Comparison of ENCODE assay signal across 8 cellular contexts in the genomic region with DNA sequence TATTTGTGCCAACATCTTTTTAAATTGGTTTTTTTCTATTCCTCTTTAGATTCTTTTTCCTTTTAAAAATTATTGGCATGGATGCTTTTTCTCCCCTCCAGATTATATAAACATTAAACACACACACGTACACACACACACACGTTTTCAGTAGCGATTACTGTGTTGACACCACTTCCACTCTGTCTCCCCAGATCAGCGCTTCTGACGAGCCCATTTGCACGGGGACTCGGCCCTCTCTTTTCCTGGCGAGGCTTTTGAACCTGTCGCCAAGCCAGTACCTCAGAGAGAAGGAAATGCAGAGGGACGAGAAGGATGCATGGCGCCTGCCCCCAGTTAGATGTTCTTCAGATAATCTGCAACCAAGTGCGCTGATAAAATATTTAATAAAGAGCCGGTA. TPM values are rescaled to one million over a fixed set of nuclear protein-coding genes. Genes with fewer than 3 reads are reported as not detected.
A peak's percentile ranks its signal among the peaks of the same experiment; 100 is the strongest.
DNase-seq lines count a peak whose midpoint lies in the region; ATAC-seq and TF ChIP-seq lines count a peak whose summit lies in the region.

No MANE protein-coding gene starts in this region.

- H3K36me3 Mint-ChIP-seq in activated CD8-positive, alpha-beta T cell treated with anti-CD3 and anti-CD28 coated beads for 36 hours (ENCODE audit: low read depth) = peaks cover 7% of the 10 kb centered on the region

- no peaks in the 10 kb centered on the region for H3K9me3 Mint-ChIP-seq in activated CD8-positive, alpha-beta T cell treated with anti-CD3 and anti-CD28 coated beads for 36 hours

- peaks cover 43% of the 10 kb centered on the region for H3K4me1 Mint-ChIP-seq in activated CD8-positive, alpha-beta T cell treated with anti-CD3 and anti-CD28 coated beads for 36 hours (ENCODE audit: low read depth)

- H3K9me3 ChIP-seq in iPS-20b (ENCODE audit: insufficient read depth, low read depth, low read length) (peaks cover 3% of the 10 kb centered on the region; the same call in 1 of the 2 replicates), tibial nerve (no peaks in the 10 kb centered on the region), uterus (no peaks in the 10 kb centered on the region)

- no peak for TF ChIP-seq EP300 in tibial nerve (IDR thresholded peaks at IDR 0.05)

- H3K4me3 ChIP-seq in GM12865 (ENCODE audit: low read depth, low read length) (peak overlapping the region; percentile 44), iPS-20b (ENCODE audit: low read length) (peak overlapping the region; percentile 57; the same call in 1 of the 2 replicates), tibial nerve (peak overlapping the region; percentile 25 to 52 (median 47)), uterus (peak overlapping the region in 1 of 2 donors; percentile 38)

- no peak for TF ChIP-seq POLR2A in tibial nerve (IDR thresholded peaks at IDR 0.05)
- no peak for TF ChIP-seq POLR2A in uterus (IDR thresholded peaks at IDR 0.05)

- no peak overlapping the region for H3K27ac Mint-ChIP-seq in activated CD8-positive, alpha-beta T cell treated with anti-CD3 and anti-CD28 coated beads for 36 hours

- ATAC-seq in HG03196 (IDR thresholded peaks at IDR 0.05; ENCODE audit: unreplicated experiment) = peak; percentile 28
- ATAC-seq in activated CD8-positive, alpha-beta T cell treated with anti-CD3 and anti-CD28 coated beads for 36 hours = peak; percentile 32

- no peak overlapping the region for H3K9ac ChIP-seq in iPS-20b (ENCODE audit: low read depth, low read length)

- H3K27me3 ChIP-seq in iPS-20b (ENCODE audit: insufficient read depth, low read length) (peaks cover 90% of the 10 kb centered on the region), tibial nerve (peaks cover 2 to 64% of the 10 kb centered on the region in 2 donors), uterus (peaks cover 13 to 47% of the 10 kb centered on the region in 2 donors)

- WGBS in tibial nerve, 2 donors = 10 to 14% methylated on average over 13 of the region's 13 CpGs

- H3K27ac ChIP-seq in 22Rv1 (peak overlapping the region; percentile 56), iPS-20b (ENCODE audit: low read length) (no peak overlapping the region), tibial nerve (no peak overlapping the region), uterus (no peak overlapping the region)

- H3K36me3 ChIP-seq in iPS-20b (ENCODE audit: insufficient read depth, low read depth, low read length) (0 out of 2 replicates have a peak, but pooled peaks cover 5% of the 10 kb centered on the region), tibial nerve (peaks cover 0 to 8% (median 0%) of the 10 kb centered on the region in 3 donors), uterus (no peaks in the 10 kb centered on the region)

- H3K27me3 Mint-ChIP-seq in activated CD8-positive, alpha-beta T cell treated with anti-CD3 and anti-CD28 coated beads for 36 hours = peaks cover 48% of the 10 kb centered on the region

- peak overlapping the region; percentile 52 for H3K4me3 Mint-ChIP-seq in activated CD8-positive, alpha-beta T cell treated with anti-CD3 and anti-CD28 coated beads for 36 hours

- no peak for DNase-seq in GM12865 (ENCODE audit: low read depth)
- no peak for DNase-seq in activated CD8-positive, alpha-beta T cell treated with anti-CD3 and anti-CD28 coated beads for 36 hours
- no peak for DNase-seq in tibial nerve (ENCODE audit: low spot score in 2 of 2)
- DNase-seq in globus pallidus (ENCODE audit: low spot score) = no peak
- no peak for DNase-seq in uterus

- peaks cover 13% of the 10 kb centered on the region for H3K4me1 ChIP-seq in iPS-20b (ENCODE audit: insufficient read depth, low read length)
- peaks cover 0 to 55% (median 32%) of the 10 kb centered on the region in 4 donors for H3K4me1 ChIP-seq in tibial nerve
- H3K4me1 ChIP-seq in uterus = peaks cover 0 to 6% of the 10 kb centered on the region in 2 donors

- no peak for TF ChIP-seq CTCF in 22Rv1 (IDR thresholded peaks at IDR 0.05)
- no peak for TF ChIP-seq CTCF in GM12865 (IDR thresholded peaks at IDR 0.05; ENCODE audit: insufficient read depth, low read depth, low read length, missing control alignments)
- TF ChIP-seq CTCF in activated CD8-positive, alpha-beta T cell treated with anti-CD3 and anti-CD28 coated beads for 36 hours (IDR thresholded peaks at IDR 0.05) = no peak
- no peak for TF ChIP-seq CTCF in tibial nerve (IDR thresholded peaks at IDR 0.05)
- TF ChIP-seq CTCF in uterus (IDR thresholded peaks at IDR 0.05) = no peak

- intact Hi-C loops in activated CD8-positive, alpha-beta T cell treated with anti-CD3 and anti-CD28 coated beads for 36 hours (cut with micrococcal nuclease) = no loop called here
- intact Hi-C loops in uterus (cut with DNase I; ENCODE audit: low total_unique reads) = no loop called here

- POLR2A ChIA-PET in activated CD8-positive, alpha-beta T cell treated with anti-CD3 and anti-CD28 coated beads for 36 hours (lab: Charles Lee) = interaction anchor here (1.8 kb wide), 1 partner anchor 12 kb away, joined by 5 read pairs; no protein-coding TSS in a partner anchor

- CTCF ChIA-PET in activated CD8-positive, alpha-beta T cell treated with anti-CD3 and anti-CD28 coated beads for 36 hours (lab: Charles Lee) = interaction anchor here (0.9 kb wide), 1 partner anchor 26 kb away, joined by 3 read pairs; no protein-coding TSS in a partner anchor

RNA-seq across cellular contexts. Expression of gene TBR1, which starts 1.1 kb away (rescaled TPM):
- total RNA-seq in activated CD8-positive, alpha-beta T cell treated with anti-CD3 and anti-CD28 coated beads for 36 hours = not detected
- not detected for total RNA-seq in tibial nerve
- total RNA-seq in uterus = not detected
